2 cellular contexts compared by ENCODE assay signal in the genomic region with DNA sequence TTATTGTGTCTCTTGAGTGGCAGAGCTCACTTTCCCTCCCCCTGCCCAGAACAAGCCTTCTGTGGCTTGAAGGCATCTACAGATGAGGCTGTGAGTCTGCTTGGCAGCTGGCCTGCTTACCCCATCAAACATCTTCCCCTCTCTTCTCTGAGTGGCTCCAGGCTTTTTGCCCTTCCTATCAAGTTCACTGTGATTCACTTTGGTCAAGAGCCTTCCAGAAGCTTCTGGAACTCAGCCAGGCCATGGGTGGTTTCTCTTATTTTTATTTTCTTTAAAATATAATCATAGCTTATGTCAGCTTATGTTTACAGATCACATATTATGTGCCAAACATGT.
TF ChIP-seq lines count a peak whose summit lies in the region.

No MANE protein-coding gene starts in this region.

TF ChIP-seq in IMR-90, 13 proteins besides CTCF, POLR2A, EP300 and RAD21:
- TF ChIP-seq, protein P1, sequence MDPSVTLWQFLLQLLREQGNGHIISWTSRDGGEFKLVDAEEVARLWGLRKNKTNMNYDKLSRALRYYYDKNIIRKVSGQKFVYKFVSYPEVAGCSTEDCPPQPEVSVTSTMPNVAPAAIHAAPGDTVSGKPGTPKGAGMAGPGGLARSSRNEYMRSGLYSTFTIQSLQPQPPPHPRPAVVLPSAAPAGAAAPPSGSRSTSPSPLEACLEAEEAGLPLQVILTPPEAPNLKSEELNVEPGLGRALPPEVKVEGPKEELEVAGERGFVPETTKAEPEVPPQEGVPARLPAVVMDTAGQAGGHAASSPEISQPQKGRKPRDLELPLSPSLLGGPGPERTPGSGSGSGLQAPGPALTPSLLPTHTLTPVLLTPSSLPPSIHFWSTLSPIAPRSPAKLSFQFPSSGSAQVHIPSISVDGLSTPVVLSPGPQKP (IDR thresholded peaks at IDR 0.05; ENCODE audit: borderline replicate concordance, low read depth, low read length) = no peak

TF ChIP-seq in HepG2, 621 proteins besides CTCF, POLR2A, EP300 and RAD21:
- TF ChIP-seq ZNF431 (CRISPR knock-in tag; IDR thresholded peaks at IDR 0.05; ENCODE audit: borderline replicate concordance, low read depth) = no peak
- TF ChIP-seq NFYB (CRISPR knock-in tag; IDR thresholded peaks at IDR 0.05) = no peak
- TF ChIP-seq, protein P2, sequence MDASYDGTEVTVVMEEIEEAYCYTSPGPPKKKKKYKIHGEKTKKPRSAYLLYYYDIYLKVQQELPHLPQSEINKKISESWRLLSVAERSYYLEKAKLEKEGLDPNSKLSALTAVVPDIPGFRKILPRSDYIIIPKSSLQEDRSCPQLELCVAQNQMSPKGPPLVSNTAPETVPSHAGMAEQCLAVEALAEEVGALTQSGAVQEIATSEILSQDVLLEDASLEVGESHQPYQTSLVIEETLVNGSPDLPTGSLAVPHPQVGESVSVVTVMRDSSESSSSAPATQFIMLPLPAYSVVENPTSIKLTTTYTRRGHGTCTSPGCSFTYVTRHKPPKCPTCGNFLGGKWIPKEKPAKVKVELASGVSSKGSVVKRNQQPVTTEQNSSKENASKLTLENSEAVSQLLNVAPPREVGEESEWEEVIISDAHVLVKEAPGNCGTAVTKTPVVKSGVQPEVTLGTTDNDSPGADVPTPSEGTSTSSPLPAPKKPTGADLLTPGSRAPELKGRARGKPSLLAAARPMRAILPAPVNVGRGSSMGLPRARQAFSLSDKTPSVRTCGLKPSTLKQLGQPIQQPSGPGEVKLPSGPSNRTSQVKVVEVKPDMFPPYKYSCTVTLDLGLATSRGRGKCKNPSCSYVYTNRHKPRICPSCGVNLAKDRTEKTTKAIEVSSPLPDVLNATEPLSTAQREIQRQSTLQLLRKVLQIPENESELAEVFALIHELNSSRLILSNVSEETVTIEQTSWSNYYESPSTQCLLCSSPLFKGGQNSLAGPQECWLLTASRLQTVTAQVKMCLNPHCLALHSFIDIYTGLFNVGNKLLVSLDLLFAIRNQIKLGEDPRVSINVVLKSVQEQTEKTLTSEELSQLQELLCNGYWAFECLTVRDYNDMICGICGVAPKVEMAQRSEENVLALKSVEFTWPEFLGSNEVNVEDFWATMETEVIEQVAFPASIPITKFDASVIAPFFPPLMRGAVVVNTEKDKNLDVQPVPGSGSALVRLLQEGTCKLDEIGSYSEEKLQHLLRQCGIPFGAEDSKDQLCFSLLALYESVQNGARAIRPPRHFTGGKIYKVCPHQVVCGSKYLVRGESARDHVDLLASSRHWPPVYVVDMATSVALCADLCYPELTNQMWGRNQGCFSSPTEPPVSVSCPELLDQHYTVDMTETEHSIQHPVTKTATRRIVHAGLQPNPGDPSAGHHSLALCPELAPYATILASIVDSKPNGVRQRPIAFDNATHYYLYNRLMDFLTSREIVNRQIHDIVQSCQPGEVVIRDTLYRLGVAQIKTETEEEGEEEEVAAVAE (CRISPR knock-in tag; IDR thresholded peaks at IDR 0.05; ENCODE audit: borderline replicate concordance) = no peak
- TF ChIP-seq, protein P3, sequence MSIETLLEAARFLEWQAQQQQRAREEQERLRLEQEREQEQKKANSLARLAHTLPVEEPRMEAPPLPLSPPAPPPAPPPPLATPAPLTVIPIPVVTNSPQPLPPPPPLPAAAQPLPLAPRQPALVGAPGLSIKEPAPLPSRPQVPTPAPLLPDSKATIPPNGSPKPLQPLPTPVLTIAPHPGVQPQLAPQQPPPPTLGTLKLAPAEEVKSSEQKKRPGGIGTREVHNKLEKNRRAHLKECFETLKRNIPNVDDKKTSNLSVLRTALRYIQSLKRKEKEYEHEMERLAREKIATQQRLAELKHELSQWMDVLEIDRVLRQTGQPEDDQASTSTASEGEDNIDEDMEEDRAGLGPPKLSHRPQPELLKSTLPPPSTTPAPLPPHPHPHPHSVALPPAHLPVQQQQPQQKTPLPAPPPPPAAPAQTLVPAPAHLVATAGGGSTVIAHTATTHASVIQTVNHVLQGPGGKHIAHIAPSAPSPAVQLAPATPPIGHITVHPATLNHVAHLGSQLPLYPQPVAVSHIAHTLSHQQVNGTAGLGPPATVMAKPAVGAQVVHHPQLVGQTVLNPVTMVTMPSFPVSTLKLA (IDR thresholded peaks at IDR 0.05) = no peak
- TF ChIP-seq FOSL2 (CRISPR knock-in tag; IDR thresholded peaks at IDR 0.05) = no peak
- no peak for TF ChIP-seq ARNTL (CRISPR knock-in tag; IDR thresholded peaks at IDR 0.05)
- TF ChIP-seq ZNF816 (CRISPR knock-in tag; IDR thresholded peaks at IDR 0.05; ENCODE audit: borderline replicate concordance) = no peak
- TF ChIP-seq SOX5 (CRISPR knock-in tag; IDR thresholded peaks at IDR 0.05; ENCODE audit: borderline replicate concordance) = no peak
- TF ChIP-seq DNMT3B (CRISPR knock-in tag; conservative IDR thresholded peaks at IDR 0.05) = no peak
- TF ChIP-seq ZNF839 (CRISPR knock-in tag; IDR thresholded peaks at IDR 0.05; ENCODE audit: borderline replicate concordance) = no peak
